Comparison of ENCODE assay signal across 2 cellular contexts in genomic region chr13:73090812-73091187, GRCh38.
TF ChIP-seq lines count a peak whose summit lies in the region.

No MANE protein-coding gene starts in this region.

TF ChIP-seq in HCT116, 20 proteins besides CTCF, POLR2A, EP300 and RAD21:
- TF ChIP-seq SRF (IDR thresholded peaks at IDR 0.05; ENCODE audit: low read depth) (no peak), ATF3 (IDR thresholded peaks at IDR 0.05) (no peak), POLR2AphosphoS5 (IDR thresholded peaks at IDR 0.05; ENCODE audit: low read depth, low read length) (no peak), SIN3A (IDR thresholded peaks at IDR 0.05; ENCODE audit: low read depth) (no peak), EZH2 (IDR thresholded peaks at IDR 0.05) (no peak), MAX (IDR thresholded peaks at IDR 0.05) (no peak), ZBTB33 (IDR thresholded peaks at IDR 0.05; ENCODE audit: extremely low read depth, insufficient replicate concordance, low read length) (no peak), EZH2phosphoT487 (IDR thresholded peaks at IDR 0.05; ENCODE audit: borderline replicate concordance) (no peak), REST (IDR thresholded peaks at IDR 0.05; ENCODE audit: low read depth) (no peak), ELF1 (IDR thresholded peaks at IDR 0.05; ENCODE audit: borderline replicate concordance, low read depth) (no peak), SP1 (IDR thresholded peaks at IDR 0.05; ENCODE audit: low read depth) (no peak), FOSL1 (IDR thresholded peaks at IDR 0.05; ENCODE audit: low read depth) (no peak), YY1 (IDR thresholded peaks at IDR 0.05; ENCODE audit: extremely low read depth, insufficient replicate concordance, low read depth, low read length) (no peak), ZNF274 (IDR thresholded peaks at IDR 0.05; ENCODE audit: low read depth, low read length) (no peak), JUND (IDR thresholded peaks at IDR 0.05) (no peak)
TF ChIP-seq in HCT116: peak in this region for 0.

TF ChIP-seq in endothelial cell of umbilical vein, 7 proteins besides CTCF, POLR2A, EP300 and RAD21:
- TF ChIP-seq POLR2AphosphoS5 (IDR thresholded peaks at IDR 0.05; ENCODE audit: insufficient read depth, low read depth, low read length), result no peak
